Comparison of ENCODE assay signal across 8 cellular contexts in the genomic region with DNA sequence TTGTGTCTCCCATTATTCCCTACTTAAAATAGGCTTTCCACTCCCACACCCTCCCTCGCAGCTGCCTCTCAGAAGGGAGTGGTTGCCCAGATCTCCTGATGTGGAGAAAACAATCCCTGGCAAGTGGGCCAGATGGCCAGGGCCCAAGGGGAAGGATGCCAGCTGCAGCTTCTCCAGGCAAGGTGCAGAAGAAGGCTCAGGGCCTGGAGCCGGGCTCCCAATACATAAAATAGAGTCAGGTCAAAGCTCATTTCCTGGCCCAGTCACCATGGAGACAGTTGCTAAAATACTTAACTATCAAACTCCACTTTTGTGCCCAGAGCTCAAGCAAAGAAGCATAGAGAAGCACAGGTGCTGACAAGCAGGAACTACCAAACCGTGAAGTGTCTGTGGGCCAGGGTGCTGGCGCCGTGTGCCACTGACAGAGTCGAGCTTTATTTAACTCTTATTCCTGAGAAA. TPM values are rescaled to one million over a fixed set of nuclear protein-coding genes. Genes with fewer than 3 reads are reported as not detected.
DNase-seq lines count a peak whose midpoint lies in the region; ATAC-seq and TF ChIP-seq lines count a peak whose summit lies in the region.

No MANE protein-coding gene starts in this region.

- no peak for TF ChIP-seq POLR2A in esophagus squamous epithelium (IDR thresholded peaks at IDR 0.05)

- peaks cover 2% of the 10 kb centered on the region for H3K27me3 Mint-ChIP-seq in activated CD4-positive, alpha-beta T cell treated with anti-CD3 and anti-CD28 coated beads for 36 hours

- H3K27me3 ChIP-seq in esophagus squamous epithelium (no peaks in the 10 kb centered on the region), H7 (ENCODE audit: control insufficient read depth, insufficient read depth, low read length) (no peaks in the 10 kb centered on the region)

- DNase-seq in COR-L47 (lab: John Stamatoyannopoulos, UW): peak; percentile 75
- peak; percentile 86 for DNase-seq in NCI-H2171 (lab: John Stamatoyannopoulos, UW)
- DNase-seq in esophagus squamous epithelium (lab: John Stamatoyannopoulos, UW): no peak
- DNase-seq in posterior cingulate gyrus: peak; percentile 20 to 92 (median 44)
- no peak for DNase-seq in coronary artery (ENCODE audit: low spot score)
- DNase-seq in activated CD4-positive, alpha-beta T cell treated with anti-CD3 and anti-CD28 coated beads for 36 hours: no peak
- DNase-seq in H7: no peak

- no peak overlapping the region for H3K27ac Mint-ChIP-seq in activated CD4-positive, alpha-beta T cell treated with anti-CD3 and anti-CD28 coated beads for 36 hours

- no peaks in the 10 kb centered on the region for H3K36me3 ChIP-seq in esophagus squamous epithelium
- no peaks in the 10 kb centered on the region for H3K36me3 ChIP-seq in H7 (replicated peaks; ENCODE audit: control insufficient read depth, insufficient read depth, low read length)

- H3K36me3 Mint-ChIP-seq in activated CD4-positive, alpha-beta T cell treated with anti-CD3 and anti-CD28 coated beads for 36 hours (ENCODE audit: low read depth): no peaks in the 10 kb centered on the region

- WGBS in esophagus squamous epithelium, 2 donors: 16 to 17% methylated on average over 6 of the region's 6 CpGs

- H3K4me1 ChIP-seq in esophagus squamous epithelium: peaks cover 9 to 24% (median 12%) of the 10 kb centered on the region in 3 donors

- intact Hi-C loops in esophagus squamous epithelium (cut with DNase I): no loop called here
- intact Hi-C loops in posterior cingulate gyrus (cut with DNase I): no loop called here
- intact Hi-C loops in activated CD4-positive, alpha-beta T cell treated with anti-CD3 and anti-CD28 coated beads for 36 hours (cut with DNase I, micrococcal nuclease): no loop called here

- CTCF ChIA-PET in activated CD4-positive, alpha-beta T cell treated with anti-CD3 and anti-CD28 coated beads for 36 hours (lab: Charles Lee): interaction anchor here (0.7 to 1.9 kb wide), 7 partner anchors 12 to 157 kb away, joined by 3 to 6 read pairs (median 3); a partner anchor contains a TSS

- no peak overlapping the region for H3K4me3 ChIP-seq in esophagus squamous epithelium
- H3K4me3 ChIP-seq in coronary artery: no peak overlapping the region
- no peak overlapping the region for H3K4me3 ChIP-seq in H7 (ENCODE audit: insufficient read depth, low read depth, low read length)

- POLR2A ChIA-PET in activated CD4-positive, alpha-beta T cell treated with anti-CD3 and anti-CD28 coated beads for 36 hours (lab: Charles Lee): no interaction called here

- peak; percentile 70 for ATAC-seq in HG02642 (IDR thresholded peaks at IDR 0.05; ENCODE audit: poor library complexity, unreplicated experiment)
- ATAC-seq in activated CD4-positive, alpha-beta T cell treated with anti-CD3 and anti-CD28 coated beads for 36 hours: no peak

- no peak overlapping the region for H3K4me3 Mint-ChIP-seq in activated CD4-positive, alpha-beta T cell treated with anti-CD3 and anti-CD28 coated beads for 36 hours

- H3K4me1 Mint-ChIP-seq in activated CD4-positive, alpha-beta T cell treated with anti-CD3 and anti-CD28 coated beads for 36 hours: no peaks in the 10 kb centered on the region

- TF ChIP-seq CTCF in esophagus squamous epithelium (IDR thresholded peaks at IDR 0.05): no peak
- TF ChIP-seq CTCF in coronary artery (IDR thresholded peaks at IDR 0.05): no peak

- H3K27ac ChIP-seq in esophagus squamous epithelium (peak overlapping the region; percentile 30 to 79 (median 52)), coronary artery (no peak overlapping the region)

- H3K9me3 ChIP-seq in esophagus squamous epithelium: no peaks in the 10 kb centered on the region

- H3K9me3 Mint-ChIP-seq in activated CD4-positive, alpha-beta T cell treated with anti-CD3 and anti-CD28 coated beads for 36 hours (ENCODE audit: low read depth): peaks cover 3% of the 10 kb centered on the region

RNA-seq across cellular contexts. Expression of a gene that starts 45.7 kb away (rescaled TPM):
- total RNA-seq in esophagus squamous epithelium: 10 to 100 TPM; 30.7 to 49.3 (median 37.6) TPM
- total RNA-seq in activated CD4-positive, alpha-beta T cell treated with anti-CD3 and anti-CD28 coated beads for 36 hours: 10 to 100 TPM; 27.3 to 28.6 TPM
- total RNA-seq in H7 (2014; rRNA removed; shearing (Covaris generic)): 9.4 and 11.4 TPM in 2 replicates

RNA-seq across cellular contexts. Expression of a gene that starts 59.1 kb away (rescaled TPM):
- 10 to 100 TPM; 16.1 to 49.7 (median 28.6) TPM for total RNA-seq in esophagus squamous epithelium
- 10 to 100 TPM; 66.3 to 71.5 TPM for total RNA-seq in activated CD4-positive, alpha-beta T cell treated with anti-CD3 and anti-CD28 coated beads for 36 hours
- total RNA-seq in H7 (2014; rRNA removed; shearing (Covaris generic)): 55.4 and 83.0 TPM in 2 replicates

RNA-seq across cellular contexts. Expression of a gene that starts 59.6 kb away (rescaled TPM):
- 10 to 100 TPM; 26.6 to 65.4 (median 41.3) TPM for total RNA-seq in esophagus squamous epithelium
- total RNA-seq in activated CD4-positive, alpha-beta T cell treated with anti-CD3 and anti-CD28 coated beads for 36 hours: 10 to 100 TPM; 38.5 to 43.1 TPM
- total RNA-seq in H7 (2014; rRNA removed; shearing (Covaris generic)): 24.0 and 39.9 TPM in 2 replicates

Comparison
In these comparisons a context has a peak if more than half of its experiments do, and no peak if none do; other contexts are left out.
1. DNase-seq: peak in COR-L47 (single experiment), NCI-H2171 (single experiment) and posterior cingulate gyrus (10 of 10); none in esophagus squamous epithelium (single experiment), coronary artery (single experiment), activated CD4-positive, alpha-beta T cell treated with anti-CD3 and anti-CD28 coated beads for 36 hours (single experiment) and H7 (single experiment).
2. H3K27ac ChIP-seq: peak in esophagus squamous epithelium (4 of 4); none in coronary artery (0 of 2).